10 cellular contexts compared by ENCODE assay signal in genomic region chr12:8037046-8037663, GRCh38. TPM values are rescaled to one million over a fixed set of nuclear protein-coding genes. Genes with fewer than 3 reads are reported as not detected.
DNase-seq lines count a peak whose midpoint lies in the region; ATAC-seq, FAIRE-seq and TF ChIP-seq lines count a peak whose summit lies in the region.
"Had no signal": no experiment of that assay in that cellular context is flagged by ENCODE, and none has a peak within 500 bp of the region (broad histone marks: within the 10 kb centered on the region; RNA-seq: fewer than 3 reads in every experiment).

No MANE protein-coding gene starts in this region.

- H3K9me3 Mint-ChIP-seq in T-helper 2 cell treated with Interferon-gamma antibody and Interleukin-4, amounts not matched to agents 5 μg/mL and 100 μg/mL, for 36 hours: no peaks in the 10 kb centered on the region
- H3K9me3 Mint-ChIP-seq in brain: no peaks in the 10 kb centered on the region

- H3K27me3 ChIP-seq in small intestine (ENCODE audit: control insufficient read depth in 2 of 2, insufficient read depth in 2 of 2, low read length in 2 of 2): no peaks in the 10 kb centered on the region

- ATAC-seq in HG03520 (IDR thresholded peaks at IDR 0.05; ENCODE audit: unreplicated experiment): no peak

- peak overlapping the region; percentile 41 for H3K4me3 Mint-ChIP-seq in T-helper 2 cell treated with Interferon-gamma antibody and Interleukin-4, amounts not matched to agents 5 μg/mL and 100 μg/mL, for 36 hours
- peak overlapping the region in 4 of 5 experiments; percentile 68 to 84 (median 79) for H3K4me3 Mint-ChIP-seq in brain

- no peaks in the 10 kb centered on the region for H3K9me3 ChIP-seq in small intestine (ENCODE audit: control insufficient read depth, low read depth)

- no peak overlapping the region for H3K27ac ChIP-seq in small intestine (ENCODE audit: low read depth in 1 of 2, low read length in 1 of 2)
- H3K27ac ChIP-seq: WERI-Rb-1 had no signal

- TF ChIP-seq CTCF in brain (conservative IDR thresholded peaks at IDR 0.05): no peak

- no peak for DNase-seq in T-helper 2 cell treated with Interferon-gamma antibody and Interleukin-4, amounts not matched to agents 5 μg/mL and 100 μg/mL, for 36 hours (ENCODE audit: low spot score)
- DNase-seq in T-helper 2 cell (no peak), MV-4-11 (lab: John Stamatoyannopoulos, UW) (peak; percentile 72), small intestine (peak; percentile 8)
- DNase-seq in effector CD4-positive, alpha-beta T cell: no peak
- no peak for DNase-seq in stimulated activated CD4-positive, alpha-beta T cell treated with anti-CD3 and anti-CD28 coated beads, Interleukin-1b, Interleukin-23, amount 100 ng/mL, for 48 hours
- DNase-seq: WERI-Rb-1 had no signal

- no peak for FAIRE-seq in small intestine (lab: Jason Lieb, UNC)
- FAIRE-seq: A204.1 had no signal

- no peak overlapping the region for H3K4me3 ChIP-seq in small intestine (ENCODE audit: low read depth in 1 of 2, low read length in 2 of 2)

- H3K36me3 ChIP-seq in small intestine (ENCODE audit: control insufficient read depth in 2 of 2, insufficient read depth in 2 of 2, low read length in 2 of 2): peaks cover 0 to 6% of the 10 kb centered on the region in 2 donors

- H3K27ac Mint-ChIP-seq in T-helper 2 cell treated with Interferon-gamma antibody and Interleukin-4, amounts not matched to agents 5 μg/mL and 100 μg/mL, for 36 hours: peak overlapping the region; percentile 45
- H3K27ac Mint-ChIP-seq in brain: peak overlapping the region in 3 of 5 experiments; percentile 9 to 94 (median 85)

- peaks cover 51% of the 10 kb centered on the region for H3K4me1 Mint-ChIP-seq in T-helper 2 cell treated with Interferon-gamma antibody and Interleukin-4, amounts not matched to agents 5 μg/mL and 100 μg/mL, for 36 hours (ENCODE audit: low read depth)
- peaks cover 71% of the 10 kb centered on the region for H3K4me1 Mint-ChIP-seq in brain

- H3K36me3 Mint-ChIP-seq in T-helper 2 cell treated with Interferon-gamma antibody and Interleukin-4, amounts not matched to agents 5 μg/mL and 100 μg/mL, for 36 hours (ENCODE audit: low read depth): peaks cover 17% of the 10 kb centered on the region
- peaks cover 23% of the 10 kb centered on the region for H3K36me3 Mint-ChIP-seq in brain

- 27 to 59% (median 53%) methylated on average over 6 of the region's 6 CpGs for WGBS in small intestine, 3 donors

- no peaks in the 10 kb centered on the region for H3K27me3 Mint-ChIP-seq in T-helper 2 cell treated with Interferon-gamma antibody and Interleukin-4, amounts not matched to agents 5 μg/mL and 100 μg/mL, for 36 hours (ENCODE audit: low read depth)
- peaks cover 2% of the 10 kb centered on the region for H3K27me3 Mint-ChIP-seq in brain

- peaks cover 10 to 29% of the 10 kb centered on the region in 2 donors for H3K4me1 ChIP-seq in small intestine (ENCODE audit: control insufficient read depth in 2 of 2, insufficient read depth in 1 of 2, low read depth in 1 of 2, low read length in 1 of 2)

RNA-seq across cellular contexts. Expression of gene FOXJ2, which starts 4.6 kb away (rescaled TPM):
- 23.0 TPM for polyA plus RNA-seq in brain (ENCODE audit: insufficient read depth, low read depth, low replicate concordance)
- 1 to 10 TPM; 3.8 to 6.8 (median 4.0) TPM for polyA plus RNA-seq in small intestine

RNA-seq across cellular contexts. Expression of gene C3AR1, which starts 29.0 kb away (rescaled TPM):
- polyA plus RNA-seq in brain (ENCODE audit: insufficient read depth, low read depth, low replicate concordance) (4.1 TPM), small intestine (1 to 10 TPM; 2.7 to 7.5 (median 2.9) TPM)

RNA-seq across cellular contexts. Expression of gene NECAP1, which starts 44.9 kb away (rescaled TPM):
- polyA plus RNA-seq in brain (ENCODE audit: insufficient read depth, low read depth, low replicate concordance) (43.4 TPM), small intestine (10 to 100 TPM; 23.6 to 49.0 (median 33.2) TPM)

Comparison
In these comparisons a context has a peak if more than half of its experiments do, and no peak if none do; other contexts are left out.
1. DNase-seq: peak in MV-4-11 (single experiment) and small intestine (single experiment); none in T-helper 2 cell treated with Interferon-gamma antibody and Interleukin-4, amounts not matched to agents 5 μg/mL and 100 μg/mL, for 36 hours (single experiment), T-helper 2 cell (0 of 5), effector CD4-positive, alpha-beta T cell (single experiment) and stimulated activated CD4-positive, alpha-beta T cell treated with anti-CD3 and anti-CD28 coated beads, Interleukin-1b, Interleukin-23, amount 100 ng/mL, for 48 hours (single experiment).